ENCODE assay signal across 1 cellular context in the genomic region with DNA sequence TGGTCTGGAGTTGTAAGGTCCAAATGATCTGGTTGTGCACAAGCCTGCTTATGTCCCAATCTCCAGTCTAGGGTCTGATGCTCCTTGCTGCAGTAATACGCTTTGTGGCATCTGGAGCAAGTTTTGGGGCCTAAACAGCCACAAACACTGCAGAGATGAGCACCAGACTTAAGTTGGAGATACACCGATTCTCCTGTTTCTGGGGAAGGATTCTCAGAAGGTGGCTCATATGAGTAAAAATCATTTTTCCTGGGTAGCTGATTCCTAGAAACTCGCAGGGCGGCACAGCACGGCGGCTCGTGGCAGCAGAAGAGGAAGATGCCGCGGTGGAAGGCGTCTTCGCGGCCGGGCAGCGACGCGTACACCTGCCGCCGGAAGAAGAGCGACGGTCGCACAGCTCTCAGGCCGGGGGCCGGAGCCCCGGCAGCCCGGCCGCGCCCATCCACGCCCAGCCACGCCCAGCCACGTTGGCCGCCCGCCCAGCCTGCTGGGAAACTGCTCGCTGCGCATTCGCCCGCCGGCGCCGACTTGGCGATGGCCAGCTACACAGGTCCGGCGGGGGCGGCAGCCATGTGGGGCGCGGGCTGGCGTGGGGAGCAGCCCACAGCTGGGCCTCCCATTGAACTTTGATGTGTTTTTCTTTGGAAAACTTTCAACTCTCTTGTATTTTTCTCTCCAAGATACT.
A peak's percentile ranks its signal among the peaks of the same experiment; 100 is the strongest.
TF ChIP-seq lines count a peak whose summit lies in the region.

No MANE protein-coding gene starts in this region.

TF ChIP-seq in K562, 482 proteins besides CTCF, POLR2A, EP300 and RAD21 (continued from another document and continues in another):
- TF ChIP-seq, protein P1, sequence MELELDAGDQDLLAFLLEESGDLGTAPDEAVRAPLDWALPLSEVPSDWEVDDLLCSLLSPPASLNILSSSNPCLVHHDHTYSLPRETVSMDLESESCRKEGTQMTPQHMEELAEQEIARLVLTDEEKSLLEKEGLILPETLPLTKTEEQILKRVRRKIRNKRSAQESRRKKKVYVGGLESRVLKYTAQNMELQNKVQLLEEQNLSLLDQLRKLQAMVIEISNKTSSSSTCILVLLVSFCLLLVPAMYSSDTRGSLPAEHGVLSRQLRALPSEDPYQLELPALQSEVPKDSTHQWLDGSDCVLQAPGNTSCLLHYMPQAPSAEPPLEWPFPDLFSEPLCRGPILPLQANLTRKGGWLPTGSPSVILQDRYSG (tag; conservative IDR thresholded peaks at IDR 0.05; ENCODE audit: low read depth), result peak; percentile 63; the same call in 1 of the 2 replicates
- TF ChIP-seq PRPF4 (IDR thresholded peaks at IDR 0.05; ENCODE audit: insufficient read depth, low read depth, low read length, poor library complexity, severe bottlenecking), result no peak
- TF ChIP-seq RBM25 (IDR thresholded peaks at IDR 0.05; ENCODE audit: low read depth, low read length, severe bottlenecking), result no peak
- TF ChIP-seq L3MBTL2 (IDR thresholded peaks at IDR 0.05), result peak; percentile 98
- TF ChIP-seq TARDBP (IDR thresholded peaks at IDR 0.05), result 0 out of 2 replicates have a peak, but pooled peaks have one; percentile 19
- TF ChIP-seq, protein P2, sequence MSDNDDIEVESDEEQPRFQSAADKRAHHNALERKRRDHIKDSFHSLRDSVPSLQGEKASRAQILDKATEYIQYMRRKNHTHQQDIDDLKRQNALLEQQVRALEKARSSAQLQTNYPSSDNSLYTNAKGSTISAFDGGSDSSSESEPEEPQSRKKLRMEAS (CRISPR knock-in tag; IDR thresholded peaks at IDR 0.05), result peak; percentile 66
- no peak for TF ChIP-seq DNMT1 (IDR thresholded peaks at IDR 0.05)
- no peak for TF ChIP-seq FOXJ2 (tag; IDR thresholded peaks at IDR 0.05)
- 0 out of 2 replicates have a peak, but pooled peaks have one; percentile 34 for TF ChIP-seq ZBTB17 (CRISPR knock-in tag; IDR thresholded peaks at IDR 0.05)
- peak in 1 of 2 experiments; percentile 50; a peak in 2 of 4 replicates for TF ChIP-seq NONO (IDR thresholded peaks at IDR 0.05; ENCODE audit: low read depth in 2 of 2, low read length in 1 of 2)
- TF ChIP-seq ELF4 (CRISPR knock-in tag; IDR thresholded peaks at IDR 0.05), result 0 out of 2 replicates have a peak, but pooled peaks have one; percentile 20
- TF ChIP-seq, protein P3, sequence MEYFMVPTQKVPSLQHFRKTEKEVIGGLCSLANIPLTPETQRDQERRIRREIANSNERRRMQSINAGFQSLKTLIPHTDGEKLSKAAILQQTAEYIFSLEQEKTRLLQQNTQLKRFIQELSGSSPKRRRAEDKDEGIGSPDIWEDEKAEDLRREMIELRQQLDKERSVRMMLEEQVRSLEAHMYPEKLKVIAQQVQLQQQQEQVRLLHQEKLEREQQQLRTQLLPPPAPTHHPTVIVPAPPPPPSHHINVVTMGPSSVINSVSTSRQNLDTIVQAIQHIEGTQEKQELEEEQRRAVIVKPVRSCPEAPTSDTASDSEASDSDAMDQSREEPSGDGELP (CRISPR knock-in tag; IDR thresholded peaks at IDR 0.05; ENCODE audit: borderline replicate concordance), result peak; percentile 84; the same call in 1 of the 2 replicates
- peak; percentile 71 for TF ChIP-seq ATF1 (CRISPR knock-in tag; IDR thresholded peaks at IDR 0.05)
- TF ChIP-seq ATF1 (tag; IDR thresholded peaks at IDR 0.05), result peak; percentile 92
- peak; percentile 83 for TF ChIP-seq KDM5B (IDR thresholded peaks at IDR 0.05; ENCODE audit: insufficient replicate concordance, low read depth, low read length)
- TF ChIP-seq ADNP (tag; IDR thresholded peaks at IDR 0.05), result no peak
- peak; percentile 94 for TF ChIP-seq CXXC5 (CRISPR knock-in tag; IDR thresholded peaks at IDR 0.05)
- no peak for TF ChIP-seq MECOM (CRISPR knock-in tag; IDR thresholded peaks at IDR 0.05)
- TF ChIP-seq, protein P4, sequence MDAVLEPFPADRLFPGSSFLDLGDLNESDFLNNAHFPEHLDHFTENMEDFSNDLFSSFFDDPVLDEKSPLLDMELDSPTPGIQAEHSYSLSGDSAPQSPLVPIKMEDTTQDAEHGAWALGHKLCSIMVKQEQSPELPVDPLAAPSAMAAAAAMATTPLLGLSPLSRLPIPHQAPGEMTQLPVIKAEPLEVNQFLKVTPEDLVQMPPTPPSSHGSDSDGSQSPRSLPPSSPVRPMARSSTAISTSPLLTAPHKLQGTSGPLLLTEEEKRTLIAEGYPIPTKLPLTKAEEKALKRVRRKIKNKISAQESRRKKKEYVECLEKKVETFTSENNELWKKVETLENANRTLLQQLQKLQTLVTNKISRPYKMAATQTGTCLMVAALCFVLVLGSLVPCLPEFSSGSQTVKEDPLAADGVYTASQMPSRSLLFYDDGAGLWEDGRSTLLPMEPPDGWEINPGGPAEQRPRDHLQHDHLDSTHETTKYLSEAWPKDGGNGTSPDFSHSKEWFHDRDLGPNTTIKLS (IDR thresholded peaks at IDR 0.05; ENCODE audit: borderline replicate concordance, low read depth), result peak; percentile 99
- no peak for TF ChIP-seq PHF21A (IDR thresholded peaks at IDR 0.05; ENCODE audit: borderline replicate concordance, low read depth)
- TF ChIP-seq CREB1 (IDR thresholded peaks at IDR 0.05), result peak; percentile 92
- TF ChIP-seq CREB1 (CRISPR knock-in tag; IDR thresholded peaks at IDR 0.05), result peak; percentile 88
- TF ChIP-seq GABPA (tag; conservative IDR thresholded peaks at IDR 0.05; ENCODE audit: low read depth), result peak; percentile 87
- TF ChIP-seq, protein P5, sequence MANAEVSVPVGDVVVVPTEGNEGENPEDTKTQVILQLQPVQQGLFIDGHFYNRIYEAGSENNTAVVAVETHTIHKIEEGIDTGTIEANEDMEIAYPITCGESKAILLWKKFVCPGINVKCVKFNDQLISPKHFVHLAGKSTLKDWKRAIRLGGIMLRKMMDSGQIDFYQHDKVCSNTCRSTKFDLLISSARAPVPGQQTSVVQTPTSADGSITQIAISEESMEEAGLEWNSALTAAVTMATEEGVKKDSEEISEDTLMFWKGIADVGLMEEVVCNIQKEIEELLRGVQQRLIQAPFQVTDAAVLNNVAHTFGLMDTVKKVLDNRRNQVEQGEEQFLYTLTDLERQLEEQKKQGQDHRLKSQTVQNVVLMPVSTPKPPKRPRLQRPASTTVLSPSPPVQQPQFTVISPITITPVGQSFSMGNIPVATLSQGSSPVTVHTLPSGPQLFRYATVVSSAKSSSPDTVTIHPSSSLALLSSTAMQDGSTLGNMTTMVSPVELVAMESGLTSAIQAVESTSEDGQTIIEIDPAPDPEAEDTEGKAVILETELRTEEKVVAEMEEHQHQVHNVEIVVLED (CRISPR knock-in tag; IDR thresholded peaks at IDR 0.05), result peak; percentile 86
- TF ChIP-seq ZNF41 (CRISPR knock-in tag; conservative IDR thresholded peaks at IDR 0.05), result no peak
- 0 out of 2 replicates have a peak, but pooled peaks have one; percentile 26 for TF ChIP-seq ZNF766 (CRISPR knock-in tag; conservative IDR thresholded peaks at IDR 0.05)
- TF ChIP-seq RBFOX2 (IDR thresholded peaks at IDR 0.05; ENCODE audit: low read depth, low read length), result peak; percentile 95
- TF ChIP-seq ESRRA (IDR thresholded peaks at IDR 0.05; ENCODE audit: borderline replicate concordance, low read depth), result peak; percentile 50; the same call in 1 of the 2 replicates
- TF ChIP-seq, protein P6, sequence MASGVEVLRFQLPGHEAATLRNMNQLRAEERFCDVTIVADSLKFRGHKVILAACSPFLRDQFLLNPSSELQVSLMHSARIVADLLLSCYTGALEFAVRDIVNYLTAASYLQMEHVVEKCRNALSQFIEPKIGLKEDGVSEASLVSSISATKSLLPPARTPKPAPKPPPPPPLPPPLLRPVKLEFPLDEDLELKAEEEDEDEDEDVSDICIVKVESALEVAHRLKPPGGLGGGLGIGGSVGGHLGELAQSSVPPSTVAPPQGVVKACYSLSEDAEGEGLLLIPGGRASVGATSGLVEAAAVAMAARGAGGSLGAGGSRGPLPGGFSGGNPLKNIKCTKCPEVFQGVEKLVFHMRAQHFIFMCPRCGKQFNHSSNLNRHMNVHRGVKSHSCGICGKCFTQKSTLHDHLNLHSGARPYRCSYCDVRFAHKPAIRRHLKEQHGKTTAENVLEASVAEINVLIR (CRISPR knock-in tag; IDR thresholded peaks at IDR 0.05), result peak; percentile 75
- TF ChIP-seq ETV5 (CRISPR knock-in tag; IDR thresholded peaks at IDR 0.05; ENCODE audit: low read depth), result peak; percentile 79
- peak; percentile 74; the same call in 1 of the 2 replicates for TF ChIP-seq ZFX (CRISPR knock-in tag; IDR thresholded peaks at IDR 0.05)
- TF ChIP-seq, protein P7, sequence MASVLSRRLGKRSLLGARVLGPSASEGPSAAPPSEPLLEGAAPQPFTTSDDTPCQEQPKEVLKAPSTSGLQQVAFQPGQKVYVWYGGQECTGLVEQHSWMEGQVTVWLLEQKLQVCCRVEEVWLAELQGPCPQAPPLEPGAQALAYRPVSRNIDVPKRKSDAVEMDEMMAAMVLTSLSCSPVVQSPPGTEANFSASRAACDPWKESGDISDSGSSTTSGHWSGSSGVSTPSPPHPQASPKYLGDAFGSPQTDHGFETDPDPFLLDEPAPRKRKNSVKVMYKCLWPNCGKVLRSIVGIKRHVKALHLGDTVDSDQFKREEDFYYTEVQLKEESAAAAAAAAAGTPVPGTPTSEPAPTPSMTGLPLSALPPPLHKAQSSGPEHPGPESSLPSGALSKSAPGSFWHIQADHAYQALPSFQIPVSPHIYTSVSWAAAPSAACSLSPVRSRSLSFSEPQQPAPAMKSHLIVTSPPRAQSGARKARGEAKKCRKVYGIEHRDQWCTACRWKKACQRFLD (CRISPR knock-in tag; IDR thresholded peaks at IDR 0.05), result peak; percentile 52; the same call in 1 of the 2 replicates
- TF ChIP-seq SUPT5H (IDR thresholded peaks at IDR 0.05), result peak; percentile 75
- TF ChIP-seq MEIS2 (IDR thresholded peaks at IDR 0.05; ENCODE audit: partially characterized antibody), result peak; percentile 61
- TF ChIP-seq, protein P8, sequence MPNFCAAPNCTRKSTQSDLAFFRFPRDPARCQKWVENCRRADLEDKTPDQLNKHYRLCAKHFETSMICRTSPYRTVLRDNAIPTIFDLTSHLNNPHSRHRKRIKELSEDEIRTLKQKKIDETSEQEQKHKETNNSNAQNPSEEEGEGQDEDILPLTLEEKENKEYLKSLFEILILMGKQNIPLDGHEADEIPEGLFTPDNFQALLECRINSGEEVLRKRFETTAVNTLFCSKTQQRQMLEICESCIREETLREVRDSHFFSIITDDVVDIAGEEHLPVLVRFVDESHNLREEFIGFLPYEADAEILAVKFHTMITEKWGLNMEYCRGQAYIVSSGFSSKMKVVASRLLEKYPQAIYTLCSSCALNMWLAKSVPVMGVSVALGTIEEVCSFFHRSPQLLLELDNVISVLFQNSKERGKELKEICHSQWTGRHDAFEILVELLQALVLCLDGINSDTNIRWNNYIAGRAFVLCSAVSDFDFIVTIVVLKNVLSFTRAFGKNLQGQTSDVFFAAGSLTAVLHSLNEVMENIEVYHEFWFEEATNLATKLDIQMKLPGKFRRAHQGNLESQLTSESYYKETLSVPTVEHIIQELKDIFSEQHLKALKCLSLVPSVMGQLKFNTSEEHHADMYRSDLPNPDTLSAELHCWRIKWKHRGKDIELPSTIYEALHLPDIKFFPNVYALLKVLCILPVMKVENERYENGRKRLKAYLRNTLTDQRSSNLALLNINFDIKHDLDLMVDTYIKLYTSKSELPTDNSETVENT (CRISPR knock-in tag; IDR thresholded peaks at IDR 0.05), result peak; percentile 45; the same call in 1 of the 2 replicates
- peak; percentile 75 for TF ChIP-seq ATF7 (IDR thresholded peaks at IDR 0.05)
- TF ChIP-seq, protein P9, sequence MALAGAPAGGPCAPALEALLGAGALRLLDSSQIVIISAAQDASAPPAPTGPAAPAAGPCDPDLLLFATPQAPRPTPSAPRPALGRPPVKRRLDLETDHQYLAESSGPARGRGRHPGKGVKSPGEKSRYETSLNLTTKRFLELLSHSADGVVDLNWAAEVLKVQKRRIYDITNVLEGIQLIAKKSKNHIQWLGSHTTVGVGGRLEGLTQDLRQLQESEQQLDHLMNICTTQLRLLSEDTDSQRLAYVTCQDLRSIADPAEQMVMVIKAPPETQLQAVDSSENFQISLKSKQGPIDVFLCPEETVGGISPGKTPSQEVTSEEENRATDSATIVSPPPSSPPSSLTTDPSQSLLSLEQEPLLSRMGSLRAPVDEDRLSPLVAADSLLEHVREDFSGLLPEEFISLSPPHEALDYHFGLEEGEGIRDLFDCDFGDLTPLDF (CRISPR knock-in tag; IDR thresholded peaks at IDR 0.05), result peak; percentile 78; the same call in 1 of the 2 replicates
- TF ChIP-seq YY1 (IDR thresholded peaks at IDR 0.05; ENCODE audit: borderline replicate concordance in 1 of 3, control insufficient read depth in 1 of 3, extremely low read depth in 1 of 3, insufficient read depth in 3 of 3, insufficient read length in 1 of 3, insufficient replicate concordance in 2 of 3, low read depth in 1 of 3, low read length in 2 of 3), result peak; percentile 19 to 84 (median 82)
- peak; percentile 71 for TF ChIP-seq POLR2B (IDR thresholded peaks at IDR 0.05; ENCODE audit: low read depth, partially characterized antibody)
- TF ChIP-seq, protein P10, sequence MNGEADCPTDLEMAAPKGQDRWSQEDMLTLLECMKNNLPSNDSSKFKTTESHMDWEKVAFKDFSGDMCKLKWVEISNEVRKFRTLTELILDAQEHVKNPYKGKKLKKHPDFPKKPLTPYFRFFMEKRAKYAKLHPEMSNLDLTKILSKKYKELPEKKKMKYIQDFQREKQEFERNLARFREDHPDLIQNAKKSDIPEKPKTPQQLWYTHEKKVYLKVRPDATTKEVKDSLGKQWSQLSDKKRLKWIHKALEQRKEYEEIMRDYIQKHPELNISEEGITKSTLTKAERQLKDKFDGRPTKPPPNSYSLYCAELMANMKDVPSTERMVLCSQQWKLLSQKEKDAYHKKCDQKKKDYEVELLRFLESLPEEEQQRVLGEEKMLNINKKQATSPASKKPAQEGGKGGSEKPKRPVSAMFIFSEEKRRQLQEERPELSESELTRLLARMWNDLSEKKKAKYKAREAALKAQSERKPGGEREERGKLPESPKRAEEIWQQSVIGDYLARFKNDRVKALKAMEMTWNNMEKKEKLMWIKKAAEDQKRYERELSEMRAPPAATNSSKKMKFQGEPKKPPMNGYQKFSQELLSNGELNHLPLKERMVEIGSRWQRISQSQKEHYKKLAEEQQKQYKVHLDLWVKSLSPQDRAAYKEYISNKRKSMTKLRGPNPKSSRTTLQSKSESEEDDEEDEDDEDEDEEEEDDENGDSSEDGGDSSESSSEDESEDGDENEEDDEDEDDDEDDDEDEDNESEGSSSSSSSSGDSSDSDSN (IDR thresholded peaks at IDR 0.05; ENCODE audit: borderline replicate concordance in 1 of 2, low read depth in 2 of 2, low read length in 2 of 2), result peak; percentile 75 to 89; a peak in 2 of 4 replicates
- 0 out of 2 replicates have a peak, but pooled peaks have one; percentile 50 for TF ChIP-seq SMAD4 (CRISPR knock-in tag; conservative IDR thresholded peaks at IDR 0.05)
- no peak for TF ChIP-seq ZZZ3 (IDR thresholded peaks at IDR 0.05)
- TF ChIP-seq SIN3B (IDR thresholded peaks at IDR 0.05; ENCODE audit: low read depth), result peak; percentile 52
